ENCODE assay signal across 10 cellular contexts in genomic region chr19:44796701-44797115, GRCh38. TPM values are rescaled to one million over a fixed set of nuclear protein-coding genes. Genes with fewer than 3 reads are reported as not detected.
DNase-seq lines count a peak whose midpoint lies in the region; ATAC-seq and TF ChIP-seq lines count a peak whose summit lies in the region.
"Had no signal": no experiment of that assay in that cellular context is flagged by ENCODE, and none has a peak within 500 bp of the region (broad histone marks: within the 10 kb centered on the region; RNA-seq: fewer than 3 reads in every experiment).

No MANE protein-coding gene starts in this region.

- no peak for ATAC-seq in GM21526 (IDR thresholded peaks at IDR 0.05; ENCODE audit: low FRiP score, unreplicated experiment)
- ATAC-seq in CD8-positive, alpha-beta T cell: no peak
- no peak for ATAC-seq in HG03432 (IDR thresholded peaks at IDR 0.05; ENCODE audit: unreplicated experiment)

- H3K9me3 ChIP-seq in CD8-positive, alpha-beta T cell (ENCODE audit: low read length): no peaks in the 10 kb centered on the region
- H3K9me3 ChIP-seq: neutrophil had no signal

- CTCF ChIA-PET in CD8-positive, alpha-beta T cell (lab: Charles Lee): interaction anchor here (0.9 to 1.3 kb wide), 3 partner anchors 12 to 108 kb away, joined by 3 to 6 read pairs (median 5); partner anchors contain the start of gene APOE

- no peak for TF ChIP-seq CTCF in brain (conservative IDR thresholded peaks at IDR 0.05)
- no peak for TF ChIP-seq CTCF in CD8-positive, alpha-beta T cell (IDR thresholded peaks at IDR 0.05)

- H3K4me3 Mint-ChIP-seq in brain: no peak overlapping the region
- no peak overlapping the region for H3K4me3 Mint-ChIP-seq in CD8-positive, alpha-beta T cell

- H3K27me3 Mint-ChIP-seq in brain: peaks cover 4% of the 10 kb centered on the region
- H3K27me3 Mint-ChIP-seq in CD8-positive, alpha-beta T cell (ENCODE audit: low read depth): no peaks in the 10 kb centered on the region

- H3K27ac ChIP-seq in CD8-positive, alpha-beta T cell (ENCODE audit: low read depth, low read length): no peak overlapping the region
- H3K27ac ChIP-seq: neutrophil had no signal

- H3K9me3 Mint-ChIP-seq in brain: peaks cover 0 to 5% (median 0%) of the 10 kb centered on the region in 5 experiments
- no peaks in the 10 kb centered on the region for H3K9me3 Mint-ChIP-seq in CD8-positive, alpha-beta T cell

- POLR2A ChIA-PET in CD8-positive, alpha-beta T cell (lab: Charles Lee): no interaction called here

- no peaks in the 10 kb centered on the region for H3K36me3 ChIP-seq in CD8-positive, alpha-beta T cell (ENCODE audit: insufficient read depth, low read length)
- H3K36me3 ChIP-seq: neutrophil had no signal

- peaks cover 21% of the 10 kb centered on the region for H3K4me1 ChIP-seq in CD8-positive, alpha-beta T cell (ENCODE audit: insufficient read depth, low read length)

- peaks cover 8% of the 10 kb centered on the region for H3K4me1 Mint-ChIP-seq in brain
- H3K4me1 Mint-ChIP-seq in CD8-positive, alpha-beta T cell (ENCODE audit: low read depth): peaks cover 12% of the 10 kb centered on the region

- no peaks in the 10 kb centered on the region for H3K36me3 Mint-ChIP-seq in brain
- H3K36me3 Mint-ChIP-seq in CD8-positive, alpha-beta T cell: no peaks in the 10 kb centered on the region

- no peak overlapping the region for H3K4me3 ChIP-seq in CD8-positive, alpha-beta T cell (ENCODE audit: low read depth, low read length)

- intact Hi-C loops in CD8-positive, alpha-beta T cell (cut with DNase I, micrococcal nuclease): no loop called here

- peak overlapping the region in 3 of 5 experiments; percentile 7 to 33 (median 28) for H3K27ac Mint-ChIP-seq in brain
- H3K27ac Mint-ChIP-seq in CD8-positive, alpha-beta T cell: no peak overlapping the region

- H3K27me3 ChIP-seq in CD8-positive, alpha-beta T cell (ENCODE audit: insufficient read depth, low read length): no peaks in the 10 kb centered on the region
- H3K27me3 ChIP-seq: neutrophil had no signal

- DNase-seq in DMS153 (lab: John Stamatoyannopoulos, UW): peak; percentile 91
- peak; percentile 73 for DNase-seq in NCI-H2081 treated with DMSO at 0.1 percent for 48 hours (lab: John Stamatoyannopoulos, UW)
- DNase-seq in mucosa of gallbladder (ENCODE audit: low spot score): peak; percentile 78
- DNase-seq in NCI-H446 treated with DMSO at 0.1 percent for 48 hours (lab: John Stamatoyannopoulos, UW): no peak
- DNase-seq in CD8-positive, alpha-beta T cell: no peak

RNA-seq across cellular contexts. Expression of gene BCAM, which starts 12.2 kb away (rescaled TPM):
- polyA plus RNA-seq in brain (ENCODE audit: insufficient read depth, low read depth, low replicate concordance): 92.8 TPM
- 75.9 TPM for total RNA-seq in mucosa of gallbladder
- total RNA-seq in CD8-positive, alpha-beta T cell: not detected

RNA-seq across cellular contexts. Expression of gene CBLC, which starts 19.0 kb away (rescaled TPM):
- 3.5 TPM for polyA plus RNA-seq in brain (ENCODE audit: insufficient read depth, low read depth, low replicate concordance)
- 47.4 TPM for total RNA-seq in mucosa of gallbladder
- total RNA-seq in CD8-positive, alpha-beta T cell: not detected
- total RNA-seq: chondrocyte had no signal

RNA-seq across cellular contexts. Expression of gene BCL3, which starts 48.2 kb away (rescaled TPM):
- 4.7 TPM for polyA plus RNA-seq in brain (ENCODE audit: insufficient read depth, low read depth, low replicate concordance)
- 44.3 TPM for total RNA-seq in mucosa of gallbladder
- total RNA-seq in CD8-positive, alpha-beta T cell: 100 to 1,000 TPM; 107 to 116 TPM

RNA-seq across cellular contexts. Expression of gene NECTIN2, which starts 49.4 kb away (rescaled TPM):
- 49.8 TPM for polyA plus RNA-seq in brain (ENCODE audit: insufficient read depth, low read depth, low replicate concordance)
- total RNA-seq in mucosa of gallbladder: 331 TPM
- 1 to 10 TPM; 2.0 to 2.5 TPM for total RNA-seq in CD8-positive, alpha-beta T cell

Comparison
In these comparisons a context has a peak if more than half of its experiments do, and no peak if none do; other contexts are left out.
1. DNase-seq: peak in DMS153 (single experiment), NCI-H2081 treated with DMSO at 0.1 percent for 48 hours (single experiment) and mucosa of gallbladder (single experiment); none in NCI-H446 treated with DMSO at 0.1 percent for 48 hours (single experiment) and CD8-positive, alpha-beta T cell (0 of 7).
2. RNA of gene BCAM, which starts 12.2 kb away (total RNA-seq): 75.9 TPM in mucosa of gallbladder (single experiment); not detected in CD8-positive, alpha-beta T cell; every median in the first group is over 10 times any median in the second.
3. RNA of gene CBLC, which starts 19.0 kb away (total RNA-seq): 47.4 TPM in mucosa of gallbladder (single experiment); not detected in CD8-positive, alpha-beta T cell; every median in the first group is over 10 times any median in the second.